ENCODE assay signal across 1 cellular context in genomic region chrX:107739541-107739940, GRCh38.
TF ChIP-seq lines count a peak whose summit lies in the region.

No MANE protein-coding gene starts in this region.

TF ChIP-seq in SK-N-SH, 30 proteins besides CTCF, POLR2A, EP300 and RAD21:
- TF ChIP-seq PBX3 (IDR thresholded peaks at IDR 0.05) (no peak), SMC3 (IDR thresholded peaks at IDR 0.05; ENCODE audit: low read depth, low read length) (no peak), RFX5 (IDR thresholded peaks at IDR 0.05; ENCODE audit: low read length) (no peak), REST (IDR thresholded peaks at IDR 0.05; ENCODE audit: low read depth, low read length) (no peak), RXRA (IDR thresholded peaks at IDR 0.05; ENCODE audit: borderline replicate concordance, low read depth) (no peak), FOXJ3 (CRISPR knock-in tag; IDR thresholded peaks at IDR 0.05) (no peak), YY1 (IDR thresholded peaks at IDR 0.05; ENCODE audit: low read depth) (no peak), FOSL2 (IDR thresholded peaks at IDR 0.05; ENCODE audit: borderline replicate concordance, low read depth) (no peak)
